ENCODE assay signal across 8 cellular contexts in the genomic region with DNA sequence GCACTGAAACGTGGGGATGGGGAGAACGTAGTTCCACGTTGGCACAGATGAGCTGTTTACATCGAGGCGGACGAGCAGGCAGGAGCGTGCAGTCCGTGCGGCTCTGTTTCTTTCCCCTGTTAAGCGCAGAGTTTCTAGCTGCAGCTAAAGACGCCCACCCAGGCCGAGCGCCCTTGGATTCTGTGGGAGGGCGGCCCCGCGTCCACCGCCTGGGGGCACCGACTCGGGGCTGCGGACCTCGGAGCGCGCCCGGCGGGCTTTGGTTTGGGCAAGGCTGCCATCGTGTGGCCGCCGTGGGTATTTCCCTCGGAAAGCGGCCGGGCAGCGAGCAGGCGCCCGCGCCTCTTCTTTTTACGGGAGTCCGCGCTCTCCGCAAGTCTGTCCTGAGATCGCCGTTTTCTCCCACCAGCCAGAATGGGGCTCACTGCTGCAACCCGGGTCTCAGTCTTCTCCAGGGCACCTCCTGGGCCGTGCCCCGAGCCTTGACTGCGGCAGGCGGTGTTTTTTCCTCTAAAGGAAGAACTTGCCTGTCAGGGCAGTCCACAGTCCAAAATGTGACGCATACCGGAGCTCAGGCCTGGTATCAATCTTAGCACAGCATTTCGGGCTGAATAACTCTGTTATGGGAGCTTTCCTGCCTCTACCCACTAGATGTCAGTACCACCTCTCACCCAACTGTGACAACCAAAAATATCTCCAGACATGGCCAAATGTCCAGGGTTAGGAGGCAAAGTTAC.
DNase-seq lines count a peak whose midpoint lies in the region; ATAC-seq and TF ChIP-seq lines count a peak whose summit lies in the region.

No MANE protein-coding gene starts in this region.

- intact Hi-C loops in colonic mucosa (cut with DNase I): loop anchor here (10.0 kb wide), 1 partner anchor 524 kb away; no protein-coding TSS in a partner anchor

- no peak overlapping the region for H3K4me3 ChIP-seq in GM12875 (ENCODE audit: low read depth, low read length)
- H3K4me3 ChIP-seq in HAP-1: peak overlapping the region; percentile 25
- H3K4me3 ChIP-seq in colonic mucosa: peak overlapping the region; percentile 22

- H3K4me1 ChIP-seq in HAP-1 (no peaks in the 10 kb centered on the region), colonic mucosa (no peaks in the 10 kb centered on the region)

- H3K27me3 ChIP-seq in HAP-1 (ENCODE audit: low read depth) (no peaks in the 10 kb centered on the region), colonic mucosa (peaks cover 5% of the 10 kb centered on the region)

- H3K9me3 ChIP-seq in HAP-1: no peaks in the 10 kb centered on the region
- H3K9me3 ChIP-seq in colonic mucosa: no peaks in the 10 kb centered on the region

- peak; percentile 83 for TF ChIP-seq CTCF in GM12875 (IDR thresholded peaks at IDR 0.05; ENCODE audit: borderline replicate concordance, insufficient read depth, low read depth, low read length)
- peak; percentile 88 for TF ChIP-seq CTCF in colonic mucosa (IDR thresholded peaks at IDR 0.05)

- in situ Hi-C loops in HAP-1 (cut with MboI; ENCODE audit: low sequenced_read_pairs): loop anchor here (10.0 to 25.0 kb wide), 2 partner anchors 524 to 784 kb away; no protein-coding TSS in a partner anchor

- H3K9ac ChIP-seq in colonic mucosa (ENCODE audit: low read depth in 2 of 2, low read length in 2 of 2): no peak overlapping the region

- no peak overlapping the region for H3K27ac ChIP-seq in colonic mucosa

- ATAC-seq in left lobe of liver: peak; percentile 96

- H3K36me3 ChIP-seq in HAP-1 (replicated peaks) (no peaks in the 10 kb centered on the region), colonic mucosa (no peaks in the 10 kb centered on the region)

- DNase-seq in HAP-1 (ENCODE audit: low spot score in 2 of 2) (peak; percentile 42 to 86), M059J (ENCODE audit: low read depth) (peak; percentile 59), colonic mucosa (peak; percentile 73), left lobe of liver (ENCODE audit: low spot score) (peak; percentile 77), OCI-M2 (lab: John Stamatoyannopoulos, UW; ENCODE audit: unreplicated experiment) (no peak)
- peak; percentile 43 for DNase-seq in activated CD4-positive, alpha-beta T cell treated with anti-CD3 and anti-CD28 coated beads for 1 hour
- peak; percentile 71 for DNase-seq in stimulated activated CD4-positive, alpha-beta T cell treated with anti-CD3 and anti-CD28 coated beads, Interleukin-4, amount 100 ng/mL, for 1 hour
